24 cellular contexts compared by ENCODE assay signal in the genomic region with DNA sequence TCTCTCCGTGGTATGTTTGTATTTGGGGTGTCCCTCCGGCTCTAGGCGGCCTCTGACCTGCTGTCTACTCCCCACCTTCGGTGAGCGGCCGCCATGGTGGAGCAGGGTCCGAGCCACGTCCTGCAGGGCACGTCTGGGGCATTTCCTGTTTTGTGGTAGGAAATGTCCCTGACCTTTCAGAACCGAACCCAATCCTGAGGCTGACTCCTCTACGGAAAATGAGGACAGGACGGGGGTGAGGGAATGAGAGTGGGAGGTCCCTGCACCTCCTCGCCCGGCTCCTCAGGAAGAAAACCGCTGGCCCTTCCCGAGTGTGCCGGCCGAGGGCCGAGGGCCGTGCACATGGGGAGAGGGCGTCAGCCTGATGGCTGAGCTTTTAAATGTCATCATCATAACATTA. TPM values are rescaled to one million over a fixed set of nuclear protein-coding genes. Genes with fewer than 3 reads are reported as not detected.
DNase-seq lines count a peak whose midpoint lies in the region; ATAC-seq, FAIRE-seq and TF ChIP-seq lines count a peak whose summit lies in the region.
"Had no signal": no experiment of that assay in that cellular context is flagged by ENCODE, and none has a peak within 500 bp of the region (broad histone marks: within the 10 kb centered on the region; RNA-seq: fewer than 3 reads in every experiment).

No MANE protein-coding gene starts in this region.

- CTCF ChIA-PET in endothelial cell of umbilical vein (lab: Charles Lee), result no interaction called here

- POLR2A ChIA-PET in endothelial cell of umbilical vein (lab: Charles Lee), result no interaction called here

- H3K9me1 ChIP-seq in endothelial cell of umbilical vein (replicated peaks; ENCODE audit: control insufficient read depth, extremely low read depth, insufficient read depth, low read length), result no peaks in the 10 kb centered on the region

- peaks cover 16% of the 10 kb centered on the region for H3K4me1 Mint-ChIP-seq in activated T-helper 1 cell treated with anti-CD3 and anti-CD28 coated beads, Interleukin-12 subunit alpha, Interleukin-12 subunit beta, Interleukin-2, Interleukin-4 antibody, amounts not matched to agents 30 ng/mL and 10 ng/mL and 1 ng/mL, durations not matched to agents 14 hours and 24 hours and 36 hours (ENCODE audit: low read depth)
- H3K4me1 Mint-ChIP-seq in neural progenitor cell, result peaks cover 18% of the 10 kb centered on the region

- H3K36me3 ChIP-seq in BLaER1, result peaks cover 88% of the 10 kb centered on the region
- H3K36me3 ChIP-seq in endothelial cell of umbilical vein (ENCODE audit: control insufficient read depth in 2 of 2, extremely low read depth in 1 of 2, insufficient read depth in 2 of 2, low read length in 2 of 2), result peaks cover 3 to 23% of the 10 kb centered on the region in 2 experiments
- H3K36me3 ChIP-seq in neural progenitor cell, result peaks cover under 1% of the 10 kb centered on the region

- dilution Hi-C loops in endothelial cell of umbilical vein (cut with MboI; ENCODE audit: extremely low pct_ligation_motif_present, low sequenced_read_pairs), result no loop called here

- H3K36me3 Mint-ChIP-seq in activated T-helper 1 cell treated with anti-CD3 and anti-CD28 coated beads, Interleukin-12 subunit alpha, Interleukin-12 subunit beta, Interleukin-2, Interleukin-4 antibody, amounts not matched to agents 30 ng/mL and 10 ng/mL and 1 ng/mL, durations not matched to agents 14 hours and 24 hours and 36 hours (ENCODE audit: low read depth), result peaks cover 44% of the 10 kb centered on the region
- H3K36me3 Mint-ChIP-seq in neural progenitor cell, result peaks cover 57% of the 10 kb centered on the region

- no peak for TF ChIP-seq CTCF in endothelial cell of umbilical vein (IDR thresholded peaks at IDR 0.05; ENCODE audit: extremely low read depth in 1 of 2, insufficient read depth in 1 of 2, low read depth in 1 of 2, low read length in 2 of 2)
- TF ChIP-seq CTCF in neural progenitor cell (IDR thresholded peaks at IDR 0.05), result no peak
- TF ChIP-seq CTCF in GM13977 (IDR thresholded peaks at IDR 0.05; ENCODE audit: extremely low read depth, insufficient read depth, missing control alignments), result no peak

- H3K9me3 ChIP-seq in BLaER1 (no peaks in the 10 kb centered on the region), endothelial cell of umbilical vein (replicated peaks; ENCODE audit: control insufficient read depth, insufficient read depth, low read length) (no peaks in the 10 kb centered on the region), neural progenitor cell (ENCODE audit: low read depth) (no peaks in the 10 kb centered on the region)
- H3K9me3 ChIP-seq: pancreas, sigmoid colon had no signal

- peak overlapping the region; percentile 29 for H3K27ac Mint-ChIP-seq in activated T-helper 1 cell treated with anti-CD3 and anti-CD28 coated beads, Interleukin-12 subunit alpha, Interleukin-12 subunit beta, Interleukin-2, Interleukin-4 antibody, amounts not matched to agents 30 ng/mL and 10 ng/mL and 1 ng/mL, durations not matched to agents 14 hours and 24 hours and 36 hours
- H3K27ac Mint-ChIP-seq in neural progenitor cell, result no peak overlapping the region
- H3K27ac Mint-ChIP-seq: activated CD4-positive, alpha-beta memory T cell treated with anti-CD3 and anti-CD28 coated beads for 36 hours had no signal

- no peaks in the 10 kb centered on the region for H3K9me3 Mint-ChIP-seq in activated T-helper 1 cell treated with anti-CD3 and anti-CD28 coated beads, Interleukin-12 subunit alpha, Interleukin-12 subunit beta, Interleukin-2, Interleukin-4 antibody, amounts not matched to agents 30 ng/mL and 10 ng/mL and 1 ng/mL, durations not matched to agents 14 hours and 24 hours and 36 hours
- peaks cover 3% of the 10 kb centered on the region for H3K9me3 Mint-ChIP-seq in neural progenitor cell
- H3K9me3 Mint-ChIP-seq: activated CD4-positive, alpha-beta memory T cell treated with anti-CD3 and anti-CD28 coated beads for 36 hours had no signal

- H3K79me2 ChIP-seq in endothelial cell of umbilical vein (ENCODE audit: control insufficient read depth, insufficient read depth, low read length) (peaks cover 5% of the 10 kb centered on the region), neural progenitor cell (ENCODE audit: low read depth) (no peaks in the 10 kb centered on the region)

- H3F3A ChIP-seq in neural progenitor cell (ENCODE audit: low read depth), result peaks cover 18% of the 10 kb centered on the region

- TSS peak; percentile 34 for BruUV-seq in endothelial cell of umbilical vein (replicated peaks; lab: Mats Ljungman, UMichigan)

- H4K20me1 ChIP-seq in BLaER1, result peaks cover 92% of the 10 kb centered on the region
- no peaks in the 10 kb centered on the region for H4K20me1 ChIP-seq in endothelial cell of umbilical vein (replicated peaks; ENCODE audit: control insufficient read depth, extremely low read depth, insufficient read depth, low read length)
- H4K20me1 ChIP-seq in neural progenitor cell (ENCODE audit: low read depth), result peaks cover 17% of the 10 kb centered on the region

- no peak for DNase-seq in activated T-helper 1 cell treated with anti-CD3 and anti-CD28 coated beads, Interleukin-12 subunit alpha, Interleukin-12 subunit beta, Interleukin-2, Interleukin-4 antibody, amounts not matched to agents 30 ng/mL and 10 ng/mL and 1 ng/mL, durations not matched to agents 14 hours and 24 hours and 36 hours (ENCODE audit: low spot score)
- peak; percentile 47 for DNase-seq in endothelial cell of umbilical vein (ENCODE audit: low read depth, low spot score)
- no peak for DNase-seq in neural progenitor cell (ENCODE audit: low spot score)
- DNase-seq in GM13977 (ENCODE audit: low spot score), result no peak
- DNase-seq in DMS153 treated with DMSO at 0.1 percent for 48 hours (lab: John Stamatoyannopoulos, UW; ENCODE audit: unreplicated experiment), result no peak
- DNase-seq: ACHN; activated CD4-positive, CD25-positive, alpha-beta regulatory T cell; C1 segment of cervical spinal cord; erythroblast; foreskin keratinocyte; mammary epithelial cell; NCI-H187; NCI-H345; NCI-H82; pancreas; sigmoid colon; substantia nigra; SW 1271 had no signal

- TF ChIP-seq POLR2A in endothelial cell of umbilical vein (IDR thresholded peaks at IDR 0.05; ENCODE audit: low read depth, low read length), result no peak

- FAIRE-seq in endothelial cell of umbilical vein (lab: Jason Lieb, UNC), result no peak
- FAIRE-seq: islet of Langerhans, pancreas had no signal

- no peak for ATAC-seq in GM21360 (IDR thresholded peaks at IDR 0.05; ENCODE audit: unreplicated experiment)
- ATAC-seq in GM21786 (IDR thresholded peaks at IDR 0.05; ENCODE audit: unreplicated experiment), result no peak
- ATAC-seq: foreskin keratinocyte, pancreas had no signal

- H3K27ac ChIP-seq in BLaER1, result no peak overlapping the region
- H3K27ac ChIP-seq in endothelial cell of umbilical vein (ENCODE audit: insufficient read depth, low read depth, low read length), result peak overlapping the region; percentile 66
- no peak overlapping the region for H3K27ac ChIP-seq in neural progenitor cell
- H3K27ac ChIP-seq: foreskin keratinocyte, KMS-11, pancreas, sigmoid colon had no signal

- in situ Hi-C loops in GM13977 (cut with MboI; ENCODE audit: low pct_unique_long_range_greater_than_20kb, low sequenced_read_pairs, unreplicated experiment), result no loop called here

- H3K9ac ChIP-seq in BLaER1, result no peak overlapping the region
- peak overlapping the region; percentile 21 for H3K9ac ChIP-seq in endothelial cell of umbilical vein (replicated peaks; ENCODE audit: extremely low read depth, insufficient read depth, low read length)
- H3K9ac ChIP-seq in neural progenitor cell, result no peak overlapping the region
- H3K9ac ChIP-seq: KMS-11 had no signal

- H3K4me2 ChIP-seq in BLaER1, result 0 out of 2 replicates have a peak overlapping the region, but pooled peaks have one; percentile 72
- H3K4me2 ChIP-seq in endothelial cell of umbilical vein (ENCODE audit: insufficient read depth, low read length), result peak overlapping the region; percentile 53
- no peak overlapping the region for H3K4me2 ChIP-seq in neural progenitor cell
- H3K4me2 ChIP-seq: KMS-11 had no signal

- intact Hi-C loops in activated T-helper 1 cell treated with anti-CD3 and anti-CD28 coated beads, Interleukin-12 subunit alpha, Interleukin-12 subunit beta, Interleukin-2, Interleukin-4 antibody, amounts not matched to agents 30 ng/mL and 10 ng/mL and 1 ng/mL, durations not matched to agents 14 hours and 24 hours and 36 hours (cut with micrococcal nuclease), result no loop called here
- intact Hi-C loops in endothelial cell of umbilical vein (cut with micrococcal nuclease), result no loop called here

- H3K4me3 ChIP-seq in BLaER1, result no peak overlapping the region
- H3K4me3 ChIP-seq in endothelial cell of umbilical vein (replicated peaks in 1 of 3; ENCODE audit: insufficient read depth in 1 of 3, low read depth in 1 of 3, low read length in 3 of 3), result no peak overlapping the region
- H3K4me3 ChIP-seq in neural progenitor cell, result no peak overlapping the region
- H3K4me3 ChIP-seq: pancreas, sigmoid colon had no signal

- H3K27me3 Mint-ChIP-seq in activated T-helper 1 cell treated with anti-CD3 and anti-CD28 coated beads, Interleukin-12 subunit alpha, Interleukin-12 subunit beta, Interleukin-2, Interleukin-4 antibody, amounts not matched to agents 30 ng/mL and 10 ng/mL and 1 ng/mL, durations not matched to agents 14 hours and 24 hours and 36 hours (ENCODE audit: insufficient read depth), result no peaks in the 10 kb centered on the region
- peaks cover 6% of the 10 kb centered on the region for H3K27me3 Mint-ChIP-seq in neural progenitor cell (ENCODE audit: insufficient read depth, low read depth)
- H3K27me3 Mint-ChIP-seq: activated CD4-positive, alpha-beta memory T cell treated with anti-CD3 and anti-CD28 coated beads for 36 hours had no signal

- H3K4me3 Mint-ChIP-seq in activated T-helper 1 cell treated with anti-CD3 and anti-CD28 coated beads, Interleukin-12 subunit alpha, Interleukin-12 subunit beta, Interleukin-2, Interleukin-4 antibody, amounts not matched to agents 30 ng/mL and 10 ng/mL and 1 ng/mL, durations not matched to agents 14 hours and 24 hours and 36 hours, result no peak overlapping the region
- H3K4me3 Mint-ChIP-seq in neural progenitor cell, result peak overlapping the region; percentile 41
- H3K4me3 Mint-ChIP-seq: activated CD4-positive, alpha-beta memory T cell treated with anti-CD3 and anti-CD28 coated beads for 36 hours had no signal

- H3K4me1 ChIP-seq in BLaER1, result peaks cover 73% of the 10 kb centered on the region
- peaks cover 27% of the 10 kb centered on the region for H3K4me1 ChIP-seq in endothelial cell of umbilical vein (ENCODE audit: control insufficient read depth, extremely low read depth, insufficient read depth, low read length)
- H3K4me1 ChIP-seq in neural progenitor cell, result no peaks in the 10 kb centered on the region
- H3K4me1 ChIP-seq: pancreas, sigmoid colon had no signal

- H3K27me3 ChIP-seq in BLaER1, result no peaks in the 10 kb centered on the region
- no peaks in the 10 kb centered on the region for H3K27me3 ChIP-seq in endothelial cell of umbilical vein (ENCODE audit: control insufficient read depth in 2 of 2, insufficient read depth in 2 of 2, low read length in 2 of 2)
- H3K27me3 ChIP-seq in neural progenitor cell, result no peaks in the 10 kb centered on the region
- H3K27me3 ChIP-seq: foreskin keratinocyte, pancreas, sigmoid colon had no signal

- H2AFZ ChIP-seq in endothelial cell of umbilical vein (ENCODE audit: low read depth, low read length) (no peak overlapping the region), neural progenitor cell (replicated peaks) (no peak overlapping the region)

RNA-seq across cellular contexts. Expression of a gene that starts 45.8 kb away (rescaled TPM):
- total RNA-seq in activated T-helper 1 cell treated with anti-CD3 and anti-CD28 coated beads, Interleukin-12 subunit alpha, Interleukin-12 subunit beta, Interleukin-2, Interleukin-4 antibody, amounts not matched to agents 30 ng/mL and 10 ng/mL and 1 ng/mL, durations not matched to agents 14 hours and 24 hours and 36 hours, result 55.1 and 56.7 TPM in 2 replicates
- total RNA-seq in endothelial cell of umbilical vein (62.0 and 63.8 TPM in 2 replicates), neural progenitor cell (ENCODE audit: low replicate concordance) (110 and 145 TPM in 2 replicates)
- 73.4 and 76.7 TPM in 2 replicates for polyA plus RNA-seq in endothelial cell of umbilical vein
- 90.2 and 99.6 TPM in 2 replicates for polyA plus RNA-seq in endothelial cell of umbilical vein (2011; cell fraction: cytosol; rRNA removed)
- 151 and 173 TPM in 2 replicates for polyA plus RNA-seq in endothelial cell of umbilical vein (2011; cell fraction: nucleus; rRNA removed)
- 64.7 and 69.7 TPM in 2 replicates for polyA plus RNA-seq in endothelial cell of umbilical vein (2012)
- 63.9 and 68.5 TPM in 2 replicates for polyA minus RNA-seq in endothelial cell of umbilical vein
- polyA minus RNA-seq in endothelial cell of umbilical vein (2011; cell fraction: cytosol; rRNA and poly(A)+ RNA removed), result 44.0 TPM
- 36.2 and 46.2 TPM in 2 replicates for polyA minus RNA-seq in endothelial cell of umbilical vein (2011; cell fraction: nucleus; rRNA and poly(A)+ RNA removed)
